8 cellular contexts compared by ENCODE assay signal in genomic region chrX:155880586-155881157, GRCh38. TPM values are rescaled to one million over a fixed set of nuclear protein-coding genes. Genes with fewer than 3 reads are reported as not detected.
A peak's percentile ranks its signal among the peaks of the same experiment; 100 is the strongest.
DNase-seq lines count a peak whose midpoint lies in the region; ATAC-seq and TF ChIP-seq lines count a peak whose summit lies in the region.

No MANE protein-coding gene starts in this region.

- intact Hi-C loops in stomach (cut with DNase I; ENCODE audit: low total_unique reads): no loop called here
- intact Hi-C loops in lower leg skin (cut with DNase I; ENCODE audit: low total_unique reads): no loop called here

- TF ChIP-seq POLR2A in stomach (IDR thresholded peaks at IDR 0.05): no peak
- no peak for TF ChIP-seq POLR2A in lower leg skin (IDR thresholded peaks at IDR 0.05)

- ATAC-seq in HG03025 (IDR thresholded peaks at IDR 0.05; ENCODE audit: low FRiP score, unreplicated experiment) (peak; percentile 12), HG02610 (IDR thresholded peaks at IDR 0.05; ENCODE audit: unreplicated experiment) (no peak)

- peaks cover 31% of the 10 kb centered on the region for H3K4me1 ChIP-seq in DOHH2 (ENCODE audit: control insufficient read depth, low read length)
- H3K4me1 ChIP-seq in stomach: peaks cover 0 to 15% (median 5%) of the 10 kb centered on the region in 4 donors

- peak overlapping the region; percentile 92 for H3K4me3 Mint-ChIP-seq in activated naive CD8-positive, alpha-beta T cell

- H3K4me1 Mint-ChIP-seq in activated naive CD8-positive, alpha-beta T cell (ENCODE audit: low read depth): peaks cover 22% of the 10 kb centered on the region

- H3F3A ChIP-seq in DOHH2 (ENCODE audit: control insufficient read depth, insufficient read depth): no peaks in the 10 kb centered on the region

- H3K4me3 ChIP-seq in DOHH2 (ENCODE audit: low read length) (peak overlapping the region; percentile 91), iPS-18c (ENCODE audit: insufficient read depth, low read depth, low read length) (peak overlapping the region; percentile 67), stomach (peak overlapping the region; percentile 57 to 67 (median 64)), lower leg skin (ENCODE audit: low read depth, poor library complexity, severe bottlenecking) (no peak overlapping the region)

- no peaks in the 10 kb centered on the region for H3K27me3 ChIP-seq in DOHH2 (ENCODE audit: control insufficient read depth, low read length)
- H3K27me3 ChIP-seq in stomach: no peaks in the 10 kb centered on the region

- TF ChIP-seq CTCF in DOHH2 (IDR thresholded peaks at IDR 0.05; ENCODE audit: low read depth, low read length, poor library complexity, severe bottlenecking) (no peak), stomach (IDR thresholded peaks at IDR 0.05) (no peak), lower leg skin (IDR thresholded peaks at IDR 0.05) (no peak)

- H4K20me1 ChIP-seq in DOHH2 (ENCODE audit: control insufficient read depth, insufficient read depth, low read depth, low read length): no peaks in the 10 kb centered on the region

- H3K27ac ChIP-seq in DOHH2 (ENCODE audit: low read depth, low read length) (no peak overlapping the region), stomach (peak overlapping the region in 4 of 5 donors; percentile 19 to 91 (median 83))

- no peak for DNase-seq in stomach
- DNase-seq in lower leg skin (ENCODE audit: low spot score in 2 of 2): no peak
- DNase-seq in effector CD4-positive, alpha-beta T cell: no peak

- no peaks in the 10 kb centered on the region for H3K27me3 Mint-ChIP-seq in activated naive CD8-positive, alpha-beta T cell

- no peak for TF ChIP-seq EP300 in stomach (IDR thresholded peaks at IDR 0.05)

- no peaks in the 10 kb centered on the region for H3K9me3 Mint-ChIP-seq in activated naive CD8-positive, alpha-beta T cell (ENCODE audit: low read depth)

- no peaks in the 10 kb centered on the region for H3K9me3 ChIP-seq in DOHH2 (ENCODE audit: control insufficient read depth, insufficient read depth, low read length)
- H3K9me3 ChIP-seq in iPS-18c (ENCODE audit: control insufficient read depth, insufficient read depth, low read length): peaks cover 5% of the 10 kb centered on the region
- H3K9me3 ChIP-seq in stomach: peaks cover 0 to 10% (median 2%) of the 10 kb centered on the region in 4 donors

- peaks cover 38% of the 10 kb centered on the region for H3K79me2 ChIP-seq in DOHH2 (ENCODE audit: control insufficient read depth, low read length)

- peak overlapping the region; percentile 91 for H3K27ac Mint-ChIP-seq in activated naive CD8-positive, alpha-beta T cell

- peak overlapping the region; percentile 77 for H3K4me2 ChIP-seq in DOHH2 (ENCODE audit: low read length)

- H3K36me3 Mint-ChIP-seq in activated naive CD8-positive, alpha-beta T cell: no peaks in the 10 kb centered on the region

- WGBS in stomach, 5 donors: 29 to 40% (median 37%) methylated on average over 13 of the region's 13 CpGs
- WGBS in lower leg skin, 2 donors: 29 to 34% methylated on average over 13 of the region's 13 CpGs

- H3K9me2 ChIP-seq in DOHH2 (replicated peaks; ENCODE audit: control insufficient read depth, low read length): no peaks in the 10 kb centered on the region

- H3K36me3 ChIP-seq in DOHH2 (ENCODE audit: control insufficient read depth, low read length) (no peaks in the 10 kb centered on the region; the same call in 1 of the 2 replicates), stomach (no peaks in the 10 kb centered on the region)

RNA-seq across cellular contexts. Expression of gene VAMP7, which starts 0.5 kb away (rescaled TPM):
- 10 to 100 TPM in 4 of 5 donors, 1 to 10 TPM in 1; 6.4 to 39.7 (median 19.7) TPM for total RNA-seq in stomach
- 10 to 100 TPM; 14.5 to 32.5 (median 28.3) TPM for polyA plus RNA-seq in stomach
- 10 to 100 TPM; 24.8 to 28.2 (median 26.1) TPM for total RNA-seq in lower leg skin
